23 cellular contexts compared by ENCODE assay signal in the genomic region with DNA sequence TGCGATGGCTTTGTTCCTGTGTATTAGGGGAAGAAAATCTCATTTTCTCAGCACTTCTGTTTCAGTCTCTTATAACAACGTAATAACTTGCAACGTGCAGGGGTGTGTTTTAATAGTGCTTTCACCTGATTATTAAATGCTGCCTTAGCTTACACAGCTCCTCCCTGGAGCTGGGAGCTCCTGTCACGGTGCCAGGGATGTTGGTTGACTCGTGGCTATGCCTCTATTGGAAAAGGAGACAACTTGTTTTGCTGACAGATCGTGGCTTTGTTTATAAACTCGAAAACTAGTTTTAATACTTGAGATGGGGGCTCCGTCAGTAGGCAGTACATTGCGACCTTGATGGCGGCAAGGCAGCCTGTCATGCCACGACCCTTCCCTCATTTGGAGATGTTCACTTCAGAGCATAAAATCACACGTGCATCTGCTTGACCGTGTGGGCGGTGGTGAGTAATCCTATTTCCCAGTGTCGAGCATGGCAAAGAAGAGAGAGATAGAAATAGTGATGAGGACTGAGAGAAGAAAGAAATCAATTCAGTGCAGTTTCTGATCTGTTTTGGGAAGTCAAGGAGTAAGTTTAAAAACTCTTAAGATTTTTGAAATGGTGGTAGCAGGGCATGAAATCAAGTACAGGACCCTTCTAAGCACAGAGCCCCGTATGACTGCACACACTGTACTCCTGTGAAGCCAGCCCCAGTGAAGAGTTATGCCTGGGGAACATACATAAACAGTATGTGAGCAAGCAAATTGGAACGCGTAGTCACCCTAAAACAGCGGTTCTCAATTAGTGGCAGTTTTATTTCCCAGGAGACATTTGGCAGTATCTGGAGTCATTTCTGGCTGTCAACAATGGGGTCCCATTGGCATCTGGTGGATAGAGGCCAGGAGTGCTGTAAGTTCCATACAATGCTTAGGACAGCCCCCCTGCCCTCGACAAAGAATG.
A peak's percentile ranks its signal among the peaks of the same experiment; 100 is the strongest.
DNase-seq lines count a peak whose midpoint lies in the region; ATAC-seq and TF ChIP-seq lines count a peak whose summit lies in the region.
"Had no signal": no experiment of that assay in that cellular context is flagged by ENCODE, and none has a peak within 500 bp of the region (broad histone marks: within the 10 kb centered on the region; RNA-seq: fewer than 3 reads in every experiment).

No MANE protein-coding gene starts in this region.

- no peaks in the 10 kb centered on the region for H3K27me3 ChIP-seq in neuronal stem cell (ENCODE audit: control insufficient read depth in 3 of 3, insufficient read depth in 3 of 3, low read depth in 1 of 3, low read length in 3 of 3)
- H3K27me3 ChIP-seq: esophagus muscularis mucosa had no signal

- H4K91ac ChIP-seq in neuronal stem cell (ENCODE audit: low read depth, low read length, poor library complexity), result no peak overlapping the region

- H2BK5ac ChIP-seq in neuronal stem cell (ENCODE audit: low read length), result no peak overlapping the region

- no TSS peak for BruUV-seq in Calu3 (replicated peaks; lab: Mats Ljungman, UMichigan)

- ATAC-seq in HG03159 (IDR thresholded peaks at IDR 0.05; ENCODE audit: unreplicated experiment), result no peak
- ATAC-seq: activated T-cell treated with anti-CD3 and anti-CD28 coated beads, Interleukin-2, amount 50 U/mL, for 72 hours; HepG2; naive thymus-derived CD8-positive, alpha-beta T cell; T-helper 17 cell had no signal

- no CpG with 5 or more reads among the region's 20 CpGs for WGBS in neuronal stem cell (ENCODE audit: extremely low coverage in 2 of 2, insufficient read length in 2 of 2, insufficient replicate concordance in 1 of 2), 2 donors

- no peak overlapping the region for H3K9ac ChIP-seq in neuronal stem cell (ENCODE audit: low read depth, low read length, poor library complexity)

- peaks cover 17 to 22% of the 10 kb centered on the region in 2 donors for H3K4me1 ChIP-seq in neuronal stem cell (ENCODE audit: control insufficient read depth in 2 of 2, insufficient read depth in 1 of 2, low read depth in 1 of 2, low read length in 2 of 2)

- no peak overlapping the region for H3K4ac ChIP-seq in neuronal stem cell (ENCODE audit: low read length)

- CTCF ChIA-PET in Calu3 (lab: Charles Lee), result interaction anchor here (1.1 kb wide), 1 partner anchor 15 kb away, joined by 3 read pairs; no protein-coding TSS in a partner anchor

- no peaks in the 10 kb centered on the region for H3K9me3 Mint-ChIP-seq in Calu3 (ENCODE audit: low read depth, unreplicated experiment)
- H3K9me3 Mint-ChIP-seq: activated naive CD8-positive, alpha-beta T cell treated with anti-CD3 and anti-CD28 coated beads for 36 hours; activated T-cell treated with anti-CD3 and anti-CD28 coated beads, Interleukin-2, amount 50 U/mL, for 72 hours; naive thymus-derived CD8-positive, alpha-beta T cell had no signal

- H4K8ac ChIP-seq in neuronal stem cell (ENCODE audit: low read depth, low read length), result no peak overlapping the region

- DNase-seq in NCI-H1694 (lab: John Stamatoyannopoulos, UW), result peak; percentile 47
- DNase-seq in NCI-H1694 treated with DMSO at 0.1 percent for 48 hours (lab: John Stamatoyannopoulos, UW), result no peak
- DNase-seq in HFF-Myc (ENCODE audit: extremely low read depth, low read depth), result peak; percentile 54
- DNase-seq in dedifferentiated amniotic fluid mesenchymal stem cell (ENCODE audit: extremely low spot score), result peak; percentile 44
- no peak for DNase-seq in neuronal stem cell (ENCODE audit: low spot score)
- no peak for DNase-seq in CD1c-positive myeloid dendritic cell (ENCODE audit: extremely low spot score)
- DNase-seq in Calu3, result no peak
- DNase-seq: 8988T; activated naive CD8-positive, alpha-beta T cell treated with anti-CD3 and anti-CD28 coated beads for 36 hours; activated T-cell treated with anti-CD3 and anti-CD28 coated beads, Interleukin-2, amount 50 U/mL, for 72 hours; mammary epithelial cell; naive thymus-derived CD8-positive, alpha-beta T cell; NCI-H1930; NCI-H510A; SHP77 treated with DMSO at 0.1 percent for 48 hours; small intestine; T-helper 17 cell; WERI-Rb-1 had no signal

- no peaks in the 10 kb centered on the region for H3K27me3 Mint-ChIP-seq in Calu3 (ENCODE audit: unreplicated experiment)
- H3K27me3 Mint-ChIP-seq: progenitor cell of endocrine pancreas had no signal

- no peak overlapping the region for H2BK15ac ChIP-seq in neuronal stem cell (ENCODE audit: low read length)

- H3K27ac ChIP-seq in neuronal stem cell (replicated peaks; ENCODE audit: low read length), result no peak overlapping the region
- H3K27ac ChIP-seq: C4-2B, esophagus muscularis mucosa, WERI-Rb-1 had no signal

- intact Hi-C loops in Calu3 (cut with micrococcal nuclease; ENCODE audit: unreplicated experiment), result no loop called here

- H3K79me1 ChIP-seq in neuronal stem cell (ENCODE audit: low read depth, low read length), result no peaks in the 10 kb centered on the region

- H3K4me1 Mint-ChIP-seq in Calu3 (ENCODE audit: low read depth, unreplicated experiment), result peaks cover 27% of the 10 kb centered on the region
- H3K4me1 Mint-ChIP-seq: activated naive CD8-positive, alpha-beta T cell treated with anti-CD3 and anti-CD28 coated beads for 36 hours; naive thymus-derived CD8-positive, alpha-beta T cell; T-helper 17 cell had no signal

- H3K4me3 Mint-ChIP-seq in Calu3 (ENCODE audit: low read depth, unreplicated experiment), result no peak overlapping the region
- H3K4me3 Mint-ChIP-seq: activated naive CD8-positive, alpha-beta T cell treated with anti-CD3 and anti-CD28 coated beads for 36 hours; activated T-cell treated with anti-CD3 and anti-CD28 coated beads, Interleukin-2, amount 50 U/mL, for 72 hours; naive thymus-derived CD8-positive, alpha-beta T cell; T-helper 17 cell had no signal

- H3K23ac ChIP-seq in neuronal stem cell (ENCODE audit: low read depth, low read length, poor library complexity), result no peak overlapping the region

- peak overlapping the region; percentile 3 for H2AFZ ChIP-seq in neuronal stem cell (ENCODE audit: low read length)

- H3K4me3 ChIP-seq in HFF-Myc (replicated peaks; ENCODE audit: low read depth, low read length) (no peak overlapping the region), neuronal stem cell (ENCODE audit: low read length in 2 of 2) (no peak overlapping the region)
- H3K4me3 ChIP-seq: esophagus muscularis mucosa had no signal

- TF ChIP-seq CTCF in HFF-Myc (IDR thresholded peaks at IDR 0.05; ENCODE audit: low read depth, low read length, missing control alignments), result no peak
- no peak for TF ChIP-seq CTCF in Calu3 (IDR thresholded peaks at IDR 0.05; ENCODE audit: unreplicated experiment)

- no peak overlapping the region for H3K14ac ChIP-seq in neuronal stem cell (ENCODE audit: low read length)

- H2BK12ac ChIP-seq in neuronal stem cell (ENCODE audit: low read length), result no peak overlapping the region

- no peak overlapping the region for H2AK5ac ChIP-seq in neuronal stem cell (ENCODE audit: low read depth, low read length)

- no peak overlapping the region for H3K4me2 ChIP-seq in neuronal stem cell (ENCODE audit: insufficient read depth, low read length, poor library complexity, severe bottlenecking)

- H3K9me3 ChIP-seq in neuronal stem cell (replicated peaks in 1 of 2; ENCODE audit: control insufficient read depth in 2 of 2, insufficient read depth in 1 of 2, low read depth in 1 of 2, low read length in 2 of 2), result peaks cover 0 to 3% of the 10 kb centered on the region in 2 donors
- H3K9me3 ChIP-seq: esophagus muscularis mucosa had no signal

- no peak overlapping the region for H2BK120ac ChIP-seq in neuronal stem cell (ENCODE audit: low read depth, low read length)

- H3K36me3 ChIP-seq in neuronal stem cell (replicated peaks in 1 of 2; ENCODE audit: control insufficient read depth in 2 of 2, insufficient read depth in 2 of 2, low read length in 2 of 2), result no peaks in the 10 kb centered on the region
- H3K36me3 ChIP-seq: esophagus muscularis mucosa, WERI-Rb-1 had no signal

- H3K36me3 Mint-ChIP-seq in Calu3 (ENCODE audit: insufficient read depth, unreplicated experiment), result no peaks in the 10 kb centered on the region
- H3K36me3 Mint-ChIP-seq: activated naive CD8-positive, alpha-beta T cell treated with anti-CD3 and anti-CD28 coated beads for 36 hours; naive thymus-derived CD8-positive, alpha-beta T cell had no signal

- no peak overlapping the region for H3K27ac Mint-ChIP-seq in Calu3 (ENCODE audit: unreplicated experiment)
- H3K27ac Mint-ChIP-seq: activated naive CD8-positive, alpha-beta T cell treated with anti-CD3 and anti-CD28 coated beads for 36 hours; activated T-cell treated with anti-CD3 and anti-CD28 coated beads, Interleukin-2, amount 50 U/mL, for 72 hours; naive thymus-derived CD8-positive, alpha-beta T cell; progenitor cell of endocrine pancreas; T-helper 17 cell had no signal

- no peak overlapping the region for H3K18ac ChIP-seq in neuronal stem cell (ENCODE audit: low read length)

Comparison
In these comparisons a context has a peak if more than half of its experiments do, and no peak if none do; other contexts are left out.
1. DNase-seq: peak in NCI-H1694 (single experiment), HFF-Myc (single experiment) and dedifferentiated amniotic fluid mesenchymal stem cell (single experiment); none in NCI-H1694 treated with DMSO at 0.1 percent for 48 hours (single experiment), neuronal stem cell (single experiment), CD1c-positive myeloid dendritic cell (single experiment) and Calu3 (single experiment).